Comparison of ENCODE assay signal across 35 cellular contexts in genomic region chr22:16957781-16958180, GRCh38. TPM values are rescaled to one million over a fixed set of nuclear protein-coding genes. Genes with fewer than 3 reads are reported as not detected.
"Had no signal": no experiment of that assay in that cellular context is flagged by ENCODE, and none has a peak within 500 bp of the region (broad histone marks: within the 10 kb centered on the region; RNA-seq: fewer than 3 reads in every experiment).

No MANE protein-coding gene starts in this region.

- H3K36me3 ChIP-seq: brain microvascular endothelial cell, heart left ventricle, ovary, upper lobe of left lung, vagina, WERI-Rb-1 had no signal

- H3K4me3 ChIP-seq: heart left ventricle, ovary, skin epidermis, upper lobe of left lung, vagina had no signal

- H3K27ac ChIP-seq: brain microvascular endothelial cell, heart left ventricle, ovary, skin epidermis, upper lobe of left lung, vagina, WERI-Rb-1 had no signal

- H3K9me3 ChIP-seq: heart left ventricle, ovary, upper lobe of left lung, vagina had no signal

- DNase-seq: activated CD4-positive, alpha-beta T cell treated with anti-CD3 and anti-CD28 coated beads for 48 hours; activated CD4-positive, alpha-beta T cell treated with anti-CD3 and anti-CD28 coated beads, Interleukin-2, amount 50 U/mL, for 48 hours; activated CD8-positive, alpha-beta memory T cell treated with anti-CD3 and anti-CD28 coated beads for 24 hours; activated CD8-positive, alpha-beta memory T cell treated with anti-CD3 and anti-CD28 coated beads, Interleukin-2, amount 50 U/mL, for 4 hours; activated gamma-delta T cell; activated naive CD4-positive, alpha-beta T cell treated with anti-CD3 and anti-CD28 coated beads, Interleukin-2, amount 50 U/mL, for 16 hours; activated T-cell treated with anti-CD3 and anti-CD28 coated beads, Interleukin-2, amount 50 U/mL, for 1 hour; amniotic stem cell; brain microvascular endothelial cell; cortex of kidney; effector memory CD8-positive, alpha-beta T cell; erythroblast; heart left ventricle; left ventricle myocardium superior; ovary; retina; stimulated activated CD4-positive, alpha-beta T cell treated with anti-CD3 and anti-CD28 coated beads, Interleukin-12 subunit alpha, Interleukin-12 subunit beta, amount 100 ng/mL, for 4 hours; stimulated activated CD4-positive, alpha-beta T cell treated with anti-CD3 and anti-CD28 coated beads, Interleukin-4, amount 100 ng/mL, for 24 hours; WERI-Rb-1 had no signal

- H3K4me1 ChIP-seq: heart left ventricle, upper lobe of left lung, vagina had no signal

- H3K27me3 ChIP-seq: brain microvascular endothelial cell, heart left ventricle, ovary, upper lobe of left lung, vagina had no signal

- ATAC-seq: activated CD4-positive, CD25-positive, alpha-beta regulatory T cell treated with anti-CD3 and anti-CD28 coated beads, Interleukin-2, amount 50 U/mL, for 24 hours; effector memory CD8-positive, alpha-beta T cell; heart left ventricle; left ventricle myocardium superior; sciatic nerve; stimulated activated effector memory CD8-positive, alpha-beta T cell treated with anti-CD3 and anti-CD28 coated beads, Interleukin-12 subunit alpha, Interleukin-12 subunit beta, amount 100 ng/mL, for 72 hours had no signal

RNA-seq across cellular contexts. Expression of gene GAB4, which starts 50.2 kb away (rescaled TPM):
- total RNA-seq: activated T-helper 1 cell treated with anti-CD3 and anti-CD28 coated beads, Interleukin-12 subunit alpha, Interleukin-12 subunit beta, Interleukin-2, Interleukin-4 antibody, amounts not matched to agents 30 ng/mL and 10 ng/mL and 1 ng/mL, durations not matched to agents 14 hours and 24 hours and 36 hours; astrocyte; cardiac septum; cerebellum; fibroblast of lung; fibroblast of villous mesenchyme; heart left ventricle; left ventricle myocardium superior; lung microvascular endothelial cell; mucosa of gallbladder; ovary; progenitor cell of endocrine pancreas; subcutaneous adipose tissue; upper lobe of left lung; vagina had no signal
